8 cellular contexts compared by ENCODE assay signal in genomic region chr11:46127150-46127638, GRCh38. TPM values are rescaled to one million over a fixed set of nuclear protein-coding genes. Genes with fewer than 3 reads are reported as not detected.
DNase-seq lines count a peak whose midpoint lies in the region; ATAC-seq and TF ChIP-seq lines count a peak whose summit lies in the region.

No MANE protein-coding gene starts in this region.

- H3K36me3 Mint-ChIP-seq in activated T-helper 1 cell treated with anti-CD3 and anti-CD28 coated beads, Interleukin-12 subunit alpha, Interleukin-12 subunit beta, Interleukin-2, Interleukin-4 antibody, amounts not matched to agents 30 ng/mL and 10 ng/mL and 1 ng/mL, durations not matched to agents 14 hours and 24 hours and 36 hours (ENCODE audit: low read depth): no peaks in the 10 kb centered on the region

- H3K27me3 Mint-ChIP-seq in activated T-helper 1 cell treated with anti-CD3 and anti-CD28 coated beads, Interleukin-12 subunit alpha, Interleukin-12 subunit beta, Interleukin-2, Interleukin-4 antibody, amounts not matched to agents 30 ng/mL and 10 ng/mL and 1 ng/mL, durations not matched to agents 14 hours and 24 hours and 36 hours (ENCODE audit: insufficient read depth): no peaks in the 10 kb centered on the region

- H3K4me3 ChIP-seq in PC-9 (no peak overlapping the region), upper lobe of left lung (no peak overlapping the region)

- H3K27ac ChIP-seq in PC-9: no peak overlapping the region
- no peak overlapping the region for H3K27ac ChIP-seq in upper lobe of left lung

- peaks cover 26% of the 10 kb centered on the region for H3K4me1 ChIP-seq in PC-9 (replicated peaks; ENCODE audit: insufficient read depth)
- peaks cover 7 to 11% (median 9%) of the 10 kb centered on the region in 4 donors for H3K4me1 ChIP-seq in upper lobe of left lung

- no peak for TF ChIP-seq EP300 in upper lobe of left lung (IDR thresholded peaks at IDR 0.05)

- POLR2A ChIA-PET in PC-9 (lab: Charles Lee; ENCODE audit: unreplicated experiment): no interaction called here

- peak overlapping the region; percentile 50 for H3K27ac Mint-ChIP-seq in activated T-helper 1 cell treated with anti-CD3 and anti-CD28 coated beads, Interleukin-12 subunit alpha, Interleukin-12 subunit beta, Interleukin-2, Interleukin-4 antibody, amounts not matched to agents 30 ng/mL and 10 ng/mL and 1 ng/mL, durations not matched to agents 14 hours and 24 hours and 36 hours

- H4K20me1 ChIP-seq in PC-9 (ENCODE audit: insufficient read depth): no peaks in the 10 kb centered on the region

- no peaks in the 10 kb centered on the region for H3K9me2 ChIP-seq in PC-9 (ENCODE audit: insufficient read depth)

- intact Hi-C loops in PC-9 (cut with micrococcal nuclease; ENCODE audit: unreplicated experiment): loop anchor here (1.0 to 10.0 kb wide), 4 partner anchors 32 to 218 kb away; partner anchors contain the start of gene DGKZ
- intact Hi-C loops in activated T-helper 1 cell treated with anti-CD3 and anti-CD28 coated beads, Interleukin-12 subunit alpha, Interleukin-12 subunit beta, Interleukin-2, Interleukin-4 antibody, amounts not matched to agents 30 ng/mL and 10 ng/mL and 1 ng/mL, durations not matched to agents 14 hours and 24 hours and 36 hours (cut with micrococcal nuclease): loop anchor here (1.0 to 10.0 kb wide), 4 partner anchors 112 to 982 kb away; partner anchors contain the start of genes PRDM11 and SLC35C1

- H3K27me3 ChIP-seq in PC-9 (ENCODE audit: insufficient read depth, low read depth): no peaks in the 10 kb centered on the region
- H3K27me3 ChIP-seq in upper lobe of left lung: no peaks in the 10 kb centered on the region

- peak overlapping the region; percentile 47 for H3K4me2 ChIP-seq in PC-9

- BruUV-seq in PC-9 (replicated peaks; lab: Mats Ljungman, UMichigan): no TSS peak

- CTCF ChIA-PET in PC-9 (lab: Charles Lee): interaction anchor here (0.6 kb wide), 1 partner anchor 1595 kb away, joined by 3 read pairs; no protein-coding TSS in a partner anchor

- H3K4me3 Mint-ChIP-seq in activated T-helper 1 cell treated with anti-CD3 and anti-CD28 coated beads, Interleukin-12 subunit alpha, Interleukin-12 subunit beta, Interleukin-2, Interleukin-4 antibody, amounts not matched to agents 30 ng/mL and 10 ng/mL and 1 ng/mL, durations not matched to agents 14 hours and 24 hours and 36 hours: no peak overlapping the region

- peaks cover 21% of the 10 kb centered on the region for H3K4me1 Mint-ChIP-seq in activated T-helper 1 cell treated with anti-CD3 and anti-CD28 coated beads, Interleukin-12 subunit alpha, Interleukin-12 subunit beta, Interleukin-2, Interleukin-4 antibody, amounts not matched to agents 30 ng/mL and 10 ng/mL and 1 ng/mL, durations not matched to agents 14 hours and 24 hours and 36 hours (ENCODE audit: low read depth)

- peak; percentile 67 for DNase-seq in NK-92 treated with Interleukin-12 subunit alpha and Interleukin-12 subunit beta, amount 100 ng/mL, for 24 hours (lab: John Stamatoyannopoulos, UW)
- DNase-seq in NK-92 (lab: John Stamatoyannopoulos, UW; ENCODE audit: unreplicated experiment) (no peak), PC-9 (peak; percentile 67 to 81), hepatic stellate cell (ENCODE audit: low spot score) (peak; percentile 74), upper lobe of left lung (peak in 1 of 2 donors; percentile 76), kidney glomerular epithelial cell (lab: John Stamatoyannopoulos, UW) (no peak)
- peak; percentile 68 for DNase-seq in activated T-helper 1 cell treated with anti-CD3 and anti-CD28 coated beads, Interleukin-12 subunit alpha, Interleukin-12 subunit beta, Interleukin-2, Interleukin-4 antibody, amounts not matched to agents 30 ng/mL and 10 ng/mL and 1 ng/mL, durations not matched to agents 14 hours and 24 hours and 36 hours (ENCODE audit: low spot score)

- no peaks in the 10 kb centered on the region for H3K36me3 ChIP-seq in PC-9 (ENCODE audit: low read depth)
- H3K36me3 ChIP-seq in upper lobe of left lung: no peaks in the 10 kb centered on the region

- H3K79me2 ChIP-seq in PC-9 (ENCODE audit: low read depth): 0 out of 2 replicates have a peak, but pooled peaks cover 4% of the 10 kb centered on the region

- no peak for TF ChIP-seq POLR2A in upper lobe of left lung (IDR thresholded peaks at IDR 0.05)

- peaks cover 21% of the 10 kb centered on the region for H3F3A ChIP-seq in PC-9 (ENCODE audit: insufficient read depth, low read depth)

- peak; percentile 66 for TF ChIP-seq CTCF in PC-9 (conservative IDR thresholded peaks at IDR 0.05)
- TF ChIP-seq CTCF in upper lobe of left lung (IDR thresholded peaks at IDR 0.05): peak in 5 of 6 experiments; percentile 17 to 53 (median 30)

- ATAC-seq in HG02981 (IDR thresholded peaks at IDR 0.05; ENCODE audit: unreplicated experiment) (peak; percentile 75), upper lobe of left lung (ENCODE audit: low FRiP score in 2 of 2) (peak; percentile 89 to 90)

- H3K9me3 Mint-ChIP-seq in activated T-helper 1 cell treated with anti-CD3 and anti-CD28 coated beads, Interleukin-12 subunit alpha, Interleukin-12 subunit beta, Interleukin-2, Interleukin-4 antibody, amounts not matched to agents 30 ng/mL and 10 ng/mL and 1 ng/mL, durations not matched to agents 14 hours and 24 hours and 36 hours: no peaks in the 10 kb centered on the region

- H2AFZ ChIP-seq in PC-9: peak overlapping the region; percentile 24; the same call in 1 of the 2 replicates

- 13 to 24% methylated on average over 5 of the region's 5 CpGs for WGBS in upper lobe of left lung, 2 donors

- H3K9me3 ChIP-seq in PC-9 (ENCODE audit: insufficient read depth, low read depth) (no peaks in the 10 kb centered on the region), upper lobe of left lung (no peaks in the 10 kb centered on the region)

RNA-seq across cellular contexts. Expression of gene PHF21A, which starts 5.9 kb away (rescaled TPM):
- 45.6 and 54.3 TPM in 2 replicates for total RNA-seq in PC-9 (2021)
- total RNA-seq in activated T-helper 1 cell treated with anti-CD3 and anti-CD28 coated beads, Interleukin-12 subunit alpha, Interleukin-12 subunit beta, Interleukin-2, Interleukin-4 antibody, amounts not matched to agents 30 ng/mL and 10 ng/mL and 1 ng/mL, durations not matched to agents 14 hours and 24 hours and 36 hours: 32.9 and 42.0 TPM in 2 replicates
- 10 to 100 TPM; 21.1 to 99.5 (median 52.2) TPM for total RNA-seq in upper lobe of left lung

Comparison
In these comparisons a context has a peak if more than half of its experiments do, and no peak if none do; other contexts are left out.
1. DNase-seq: peak in NK-92 treated with Interleukin-12 subunit alpha and Interleukin-12 subunit beta, amount 100 ng/mL, for 24 hours (single experiment), PC-9 (2 of 2), activated T-helper 1 cell treated with anti-CD3 and anti-CD28 coated beads, Interleukin-12 subunit alpha, Interleukin-12 subunit beta, Interleukin-2, Interleukin-4 antibody, amounts not matched to agents 30 ng/mL and 10 ng/mL and 1 ng/mL, durations not matched to agents 14 hours and 24 hours and 36 hours (single experiment) and hepatic stellate cell (single experiment); none in NK-92 (single experiment) and kidney glomerular epithelial cell (single experiment).